Comparison of ENCODE assay signal across 1 cellular context in genomic region chr17:75666959-75667790, GRCh38.
TF ChIP-seq lines count a peak whose summit lies in the region.

Gene RECQL5 (minus strand): TSS chr17:75667154. CDS start chr17:75666557, 597 bp downstream.
Gene SAP30BP (plus strand): TSS chr17:75667338. CDS start chr17:75667373, 35 bp downstream.

TF ChIP-seq in HepG2, 621 proteins besides CTCF, POLR2A, EP300 and RAD21 (continued from another document and continues in another):
- TF ChIP-seq, protein P1, sequence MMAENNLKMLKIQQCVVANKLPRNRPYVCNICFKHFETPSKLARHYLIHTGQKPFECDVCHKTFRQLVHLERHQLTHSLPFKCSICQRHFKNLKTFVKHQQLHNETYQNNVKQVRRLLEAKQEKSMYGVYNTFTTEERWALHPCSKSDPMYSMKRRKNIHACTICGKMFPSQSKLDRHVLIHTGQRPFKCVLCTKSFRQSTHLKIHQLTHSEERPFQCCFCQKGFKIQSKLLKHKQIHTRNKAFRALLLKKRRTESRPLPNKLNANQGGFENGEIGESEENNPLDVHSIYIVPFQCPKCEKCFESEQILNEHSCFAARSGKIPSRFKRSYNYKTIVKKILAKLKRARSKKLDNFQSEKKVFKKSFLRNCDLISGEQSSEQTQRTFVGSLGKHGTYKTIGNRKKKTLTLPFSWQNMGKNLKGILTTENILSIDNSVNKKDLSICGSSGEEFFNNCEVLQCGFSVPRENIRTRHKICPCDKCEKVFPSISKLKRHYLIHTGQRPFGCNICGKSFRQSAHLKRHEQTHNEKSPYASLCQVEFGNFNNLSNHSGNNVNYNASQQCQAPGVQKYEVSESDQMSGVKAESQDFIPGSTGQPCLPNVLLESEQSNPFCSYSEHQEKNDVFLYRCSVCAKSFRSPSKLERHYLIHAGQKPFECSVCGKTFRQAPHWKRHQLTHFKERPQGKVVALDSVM (CRISPR knock-in tag; IDR thresholded peaks at IDR 0.05) = no peak
- peak; percentile 72 for TF ChIP-seq ZNF563 (CRISPR knock-in tag; IDR thresholded peaks at IDR 0.05)
- TF ChIP-seq ZNF574 (CRISPR knock-in tag; IDR thresholded peaks at IDR 0.05) = peak; percentile 93
- no peak for TF ChIP-seq ERF (CRISPR knock-in tag; IDR thresholded peaks at IDR 0.05)
- TF ChIP-seq ZNF670 (CRISPR knock-in tag; IDR thresholded peaks at IDR 0.05; ENCODE audit: borderline replicate concordance) = no peak
- no peak for TF ChIP-seq HMG20A (CRISPR knock-in tag; IDR thresholded peaks at IDR 0.05; ENCODE audit: borderline replicate concordance)
- TF ChIP-seq ZNF761 (CRISPR knock-in tag; conservative IDR thresholded peaks at IDR 0.05) = peak; percentile 78
- TF ChIP-seq GMEB2 (CRISPR knock-in tag; IDR thresholded peaks at IDR 0.05; ENCODE audit: low read depth) = peak; percentile 93
- TF ChIP-seq SIN3A (IDR thresholded peaks at IDR 0.05; ENCODE audit: borderline replicate concordance, low read depth, low read length) = no peak
- TF ChIP-seq, protein P2, sequence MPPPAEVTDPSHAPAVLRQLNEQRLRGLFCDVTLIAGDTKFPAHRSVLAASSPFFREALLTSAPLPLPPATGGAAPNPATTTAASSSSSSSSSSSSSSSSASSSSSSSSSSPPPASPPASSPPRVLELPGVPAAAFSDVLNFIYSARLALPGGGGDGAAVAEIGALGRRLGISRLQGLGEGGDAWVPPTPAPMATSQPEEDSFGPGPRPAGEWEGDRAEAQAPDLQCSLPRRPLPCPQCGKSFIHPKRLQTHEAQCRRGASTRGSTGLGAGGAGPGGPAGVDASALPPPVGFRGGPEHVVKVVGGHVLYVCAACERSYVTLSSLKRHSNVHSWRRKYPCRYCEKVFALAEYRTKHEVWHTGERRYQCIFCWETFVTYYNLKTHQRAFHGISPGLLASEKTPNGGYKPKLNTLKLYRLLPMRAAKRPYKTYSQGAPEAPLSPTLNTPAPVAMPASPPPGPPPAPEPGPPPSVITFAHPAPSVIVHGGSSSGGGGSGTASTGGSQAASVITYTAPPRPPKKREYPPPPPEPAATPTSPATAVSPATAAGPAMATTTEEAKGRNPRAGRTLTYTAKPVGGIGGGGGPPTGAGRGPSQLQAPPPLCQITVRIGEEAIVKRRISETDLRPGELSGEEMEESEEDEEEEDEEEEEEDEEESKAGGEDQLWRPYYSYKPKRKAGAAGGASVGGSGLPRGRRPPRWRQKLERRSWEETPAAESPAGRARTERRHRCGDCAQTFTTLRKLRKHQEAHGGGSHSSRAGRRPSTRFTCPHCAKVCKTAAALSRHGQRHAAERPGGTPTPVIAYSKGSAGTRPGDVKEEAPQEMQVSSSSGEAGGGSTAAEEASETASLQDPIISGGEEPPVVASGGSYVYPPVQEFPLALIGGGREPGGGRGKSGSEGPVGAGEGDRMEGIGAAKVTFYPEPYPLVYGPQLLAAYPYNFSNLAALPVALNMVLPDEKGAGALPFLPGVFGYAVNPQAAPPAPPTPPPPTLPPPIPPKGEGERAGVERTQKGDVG (CRISPR knock-in tag; IDR thresholded peaks at IDR 0.05; ENCODE audit: borderline replicate concordance) = 0 out of 2 replicates have a peak, but pooled peaks have one; percentile 23
- TF ChIP-seq THYN1 (CRISPR knock-in tag; IDR thresholded peaks at IDR 0.05; ENCODE audit: borderline replicate concordance, low read depth) = no peak
- peak; percentile 99 for TF ChIP-seq HDAC1 (CRISPR knock-in tag; IDR thresholded peaks at IDR 0.05)
- TF ChIP-seq, protein P3, sequence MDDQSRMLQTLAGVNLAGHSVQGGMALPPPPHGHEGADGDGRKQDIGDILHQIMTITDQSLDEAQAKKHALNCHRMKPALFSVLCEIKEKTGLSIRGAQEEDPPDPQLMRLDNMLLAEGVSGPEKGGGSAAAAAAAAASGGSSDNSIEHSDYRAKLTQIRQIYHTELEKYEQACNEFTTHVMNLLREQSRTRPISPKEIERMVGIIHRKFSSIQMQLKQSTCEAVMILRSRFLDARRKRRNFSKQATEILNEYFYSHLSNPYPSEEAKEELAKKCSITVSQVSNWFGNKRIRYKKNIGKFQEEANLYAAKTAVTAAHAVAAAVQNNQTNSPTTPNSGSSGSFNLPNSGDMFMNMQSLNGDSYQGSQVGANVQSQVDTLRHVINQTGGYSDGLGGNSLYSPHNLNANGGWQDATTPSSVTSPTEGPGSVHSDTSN (CRISPR knock-in tag; IDR thresholded peaks at IDR 0.05; ENCODE audit: borderline replicate concordance) = no peak
- TF ChIP-seq ZNF136 (CRISPR knock-in tag; IDR thresholded peaks at IDR 0.05; ENCODE audit: low read depth) = no peak
- TF ChIP-seq ZNF317 (CRISPR knock-in tag; IDR thresholded peaks at IDR 0.05) = peak; percentile 57; the same call in 1 of the 2 replicates
- TF ChIP-seq TRAFD1 (CRISPR knock-in tag; IDR thresholded peaks at IDR 0.05; ENCODE audit: borderline replicate concordance) = 0 out of 2 replicates have a peak, but pooled peaks have one; percentile 23
- no peak for TF ChIP-seq ZNF460 (CRISPR knock-in tag; IDR thresholded peaks at IDR 0.05; ENCODE audit: borderline replicate concordance)
- no peak for TF ChIP-seq ISX (CRISPR knock-in tag; conservative IDR thresholded peaks at IDR 0.05)
- TF ChIP-seq, protein P4, sequence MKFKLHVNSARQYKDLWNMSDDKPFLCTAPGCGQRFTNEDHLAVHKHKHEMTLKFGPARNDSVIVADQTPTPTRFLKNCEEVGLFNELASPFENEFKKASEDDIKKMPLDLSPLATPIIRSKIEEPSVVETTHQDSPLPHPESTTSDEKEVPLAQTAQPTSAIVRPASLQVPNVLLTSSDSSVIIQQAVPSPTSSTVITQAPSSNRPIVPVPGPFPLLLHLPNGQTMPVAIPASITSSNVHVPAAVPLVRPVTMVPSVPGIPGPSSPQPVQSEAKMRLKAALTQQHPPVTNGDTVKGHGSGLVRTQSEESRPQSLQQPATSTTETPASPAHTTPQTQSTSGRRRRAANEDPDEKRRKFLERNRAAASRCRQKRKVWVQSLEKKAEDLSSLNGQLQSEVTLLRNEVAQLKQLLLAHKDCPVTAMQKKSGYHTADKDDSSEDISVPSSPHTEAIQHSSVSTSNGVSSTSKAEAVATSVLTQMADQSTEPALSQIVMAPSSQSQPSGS (CRISPR knock-in tag; IDR thresholded peaks at IDR 0.05) = no peak
- no peak for TF ChIP-seq ZNF12 (CRISPR knock-in tag; IDR thresholded peaks at IDR 0.05)
- TF ChIP-seq TOE1 (CRISPR knock-in tag; IDR thresholded peaks at IDR 0.05) = no peak
- TF ChIP-seq, protein P5, sequence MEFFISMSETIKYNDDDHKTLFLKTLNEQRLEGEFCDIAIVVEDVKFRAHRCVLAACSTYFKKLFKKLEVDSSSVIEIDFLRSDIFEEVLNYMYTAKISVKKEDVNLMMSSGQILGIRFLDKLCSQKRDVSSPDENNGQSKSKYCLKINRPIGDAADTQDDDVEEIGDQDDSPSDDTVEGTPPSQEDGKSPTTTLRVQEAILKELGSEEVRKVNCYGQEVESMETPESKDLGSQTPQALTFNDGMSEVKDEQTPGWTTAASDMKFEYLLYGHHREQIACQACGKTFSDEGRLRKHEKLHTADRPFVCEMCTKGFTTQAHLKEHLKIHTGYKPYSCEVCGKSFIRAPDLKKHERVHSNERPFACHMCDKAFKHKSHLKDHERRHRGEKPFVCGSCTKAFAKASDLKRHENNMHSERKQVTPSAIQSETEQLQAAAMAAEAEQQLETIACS (CRISPR knock-in tag; IDR thresholded peaks at IDR 0.05) = no peak
- TF ChIP-seq ZNF10 (CRISPR knock-in tag; IDR thresholded peaks at IDR 0.05; ENCODE audit: borderline replicate concordance, low read depth) = no peak
- peak; percentile 92 for TF ChIP-seq NR2C2 (CRISPR knock-in tag; IDR thresholded peaks at IDR 0.05; ENCODE audit: borderline replicate concordance)
- TF ChIP-seq, protein P6, sequence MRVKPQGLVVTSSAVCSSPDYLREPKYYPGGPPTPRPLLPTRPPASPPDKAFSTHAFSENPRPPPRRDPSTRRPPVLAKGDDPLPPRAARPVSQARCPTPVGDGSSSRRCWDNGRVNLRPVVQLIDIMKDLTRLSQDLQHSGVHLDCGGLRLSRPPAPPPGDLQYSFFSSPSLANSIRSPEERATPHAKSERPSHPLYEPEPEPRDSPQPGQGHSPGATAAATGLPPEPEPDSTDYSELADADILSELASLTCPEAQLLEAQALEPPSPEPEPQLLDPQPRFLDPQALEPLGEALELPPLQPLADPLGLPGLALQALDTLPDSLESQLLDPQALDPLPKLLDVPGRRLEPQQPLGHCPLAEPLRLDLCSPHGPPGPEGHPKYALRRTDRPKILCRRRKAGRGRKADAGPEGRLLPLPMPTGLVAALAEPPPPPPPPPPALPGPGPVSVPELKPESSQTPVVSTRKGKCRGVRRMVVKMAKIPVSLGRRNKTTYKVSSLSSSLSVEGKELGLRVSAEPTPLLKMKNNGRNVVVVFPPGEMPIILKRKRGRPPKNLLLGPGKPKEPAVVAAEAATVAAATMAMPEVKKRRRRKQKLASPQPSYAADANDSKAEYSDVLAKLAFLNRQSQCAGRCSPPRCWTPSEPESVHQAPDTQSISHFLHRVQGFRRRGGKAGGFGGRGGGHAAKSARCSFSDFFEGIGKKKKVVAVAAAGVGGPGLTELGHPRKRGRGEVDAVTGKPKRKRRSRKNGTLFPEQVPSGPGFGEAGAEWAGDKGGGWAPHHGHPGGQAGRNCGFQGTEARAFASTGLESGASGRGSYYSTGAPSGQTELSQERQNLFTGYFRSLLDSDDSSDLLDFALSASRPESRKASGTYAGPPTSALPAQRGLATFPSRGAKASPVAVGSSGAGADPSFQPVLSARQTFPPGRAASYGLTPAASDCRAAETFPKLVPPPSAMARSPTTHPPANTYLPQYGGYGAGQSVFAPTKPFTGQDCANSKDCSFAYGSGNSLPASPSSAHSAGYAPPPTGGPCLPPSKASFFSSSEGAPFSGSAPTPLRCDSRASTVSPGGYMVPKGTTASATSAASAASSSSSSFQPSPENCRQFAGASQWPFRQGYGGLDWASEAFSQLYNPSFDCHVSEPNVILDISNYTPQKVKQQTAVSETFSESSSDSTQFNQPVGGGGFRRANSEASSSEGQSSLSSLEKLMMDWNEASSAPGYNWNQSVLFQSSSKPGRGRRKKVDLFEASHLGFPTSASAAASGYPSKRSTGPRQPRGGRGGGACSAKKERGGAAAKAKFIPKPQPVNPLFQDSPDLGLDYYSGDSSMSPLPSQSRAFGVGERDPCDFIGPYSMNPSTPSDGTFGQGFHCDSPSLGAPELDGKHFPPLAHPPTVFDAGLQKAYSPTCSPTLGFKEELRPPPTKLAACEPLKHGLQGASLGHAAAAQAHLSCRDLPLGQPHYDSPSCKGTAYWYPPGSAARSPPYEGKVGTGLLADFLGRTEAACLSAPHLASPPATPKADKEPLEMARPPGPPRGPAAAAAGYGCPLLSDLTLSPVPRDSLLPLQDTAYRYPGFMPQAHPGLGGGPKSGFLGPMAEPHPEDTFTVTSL (CRISPR knock-in tag; IDR thresholded peaks at IDR 0.05; ENCODE audit: borderline replicate concordance) = 0 out of 2 replicates have a peak, but pooled peaks have one; percentile 30
- TF ChIP-seq, protein P7, sequence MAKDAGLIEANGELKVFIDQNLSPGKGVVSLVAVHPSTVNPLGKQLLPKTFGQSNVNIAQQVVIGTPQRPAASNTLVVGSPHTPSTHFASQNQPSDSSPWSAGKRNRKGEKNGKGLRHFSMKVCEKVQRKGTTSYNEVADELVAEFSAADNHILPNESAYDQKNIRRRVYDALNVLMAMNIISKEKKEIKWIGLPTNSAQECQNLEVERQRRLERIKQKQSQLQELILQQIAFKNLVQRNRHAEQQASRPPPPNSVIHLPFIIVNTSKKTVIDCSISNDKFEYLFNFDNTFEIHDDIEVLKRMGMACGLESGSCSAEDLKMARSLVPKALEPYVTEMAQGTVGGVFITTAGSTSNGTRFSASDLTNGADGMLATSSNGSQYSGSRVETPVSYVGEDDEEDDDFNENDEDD (CRISPR knock-in tag; IDR thresholded peaks at IDR 0.05; ENCODE audit: borderline replicate concordance) = peak; percentile 62; the same call in 1 of the 2 replicates
- peak; percentile 99 for TF ChIP-seq ZNF501 (CRISPR knock-in tag; IDR thresholded peaks at IDR 0.05)
- no peak for TF ChIP-seq CHD4 (IDR thresholded peaks at IDR 0.05; ENCODE audit: borderline replicate concordance, low read length)
- TF ChIP-seq ZNF772 (CRISPR knock-in tag; IDR thresholded peaks at IDR 0.05) = peak; percentile 60; the same call in 1 of the 2 replicates
- no peak for TF ChIP-seq HMG20B (CRISPR knock-in tag; conservative IDR thresholded peaks at IDR 0.05)
- TF ChIP-seq SOX13 (IDR thresholded peaks at IDR 0.05) = no peak
- TF ChIP-seq SOX13 (CRISPR knock-in tag; conservative IDR thresholded peaks at IDR 0.05 in 1 of 2, IDR thresholded peaks at IDR 0.05 in 1 of 2) = peak in 1 of 2 experiments; percentile 20; a peak in 1 of 4 replicates
- TF ChIP-seq ZBTB42 (CRISPR knock-in tag; IDR thresholded peaks at IDR 0.05) = no peak
- TF ChIP-seq ZNF33B (CRISPR knock-in tag; IDR thresholded peaks at IDR 0.05) = no peak
